8 cellular contexts compared by ENCODE assay signal in genomic region chr2:64987963-64988419, GRCh38. TPM values are rescaled to one million over a fixed set of nuclear protein-coding genes. Genes with fewer than 3 reads are reported as not detected.
DNase-seq lines count a peak whose midpoint lies in the region; ATAC-seq lines count a peak whose summit lies in the region.

No MANE protein-coding gene starts in this region.

- DNase-seq in HT1080 (ENCODE audit: low read depth) (peak; percentile 79), adipocyte (ENCODE audit: low read depth) (no peak), NCI-H187 (lab: John Stamatoyannopoulos, UW) (no peak), kidney tubule cell (ENCODE audit: low spot score) (no peak)

- peak overlapping the region; percentile 83 for H3K9ac ChIP-seq in BLaER1
- H3K9ac ChIP-seq in adipocyte (ENCODE audit: low read length): peak overlapping the region; percentile 91
- peak overlapping the region; percentile 73; the same call in 1 of the 2 replicates for H3K9ac ChIP-seq in iPS-20b (ENCODE audit: low read depth, low read length)
- peak overlapping the region; percentile 44 to 77 (median 71) for H3K9ac ChIP-seq in subcutaneous abdominal adipose tissue (ENCODE audit: low read length in 5 of 5)

- peak overlapping the region; percentile 95 for H3K27ac ChIP-seq in BLaER1
- H3K27ac ChIP-seq in iPS-20b (ENCODE audit: low read length): no peak overlapping the region
- H3K27ac ChIP-seq in subcutaneous abdominal adipose tissue (ENCODE audit: low read depth, low read length): peak overlapping the region; percentile 84

- no peaks in the 10 kb centered on the region for H3K9me3 ChIP-seq in BLaER1
- no peaks in the 10 kb centered on the region for H3K9me3 ChIP-seq in adipocyte (ENCODE audit: control insufficient read depth, low read length)
- no peaks in the 10 kb centered on the region for H3K9me3 ChIP-seq in iPS-20b (ENCODE audit: insufficient read depth, low read depth, low read length)
- H3K9me3 ChIP-seq in subcutaneous abdominal adipose tissue (ENCODE audit: control insufficient read depth in 5 of 5, low read length in 5 of 5): no peaks in the 10 kb centered on the region

- peaks cover 26% of the 10 kb centered on the region; the same call in 1 of the 2 replicates for H4K20me1 ChIP-seq in BLaER1

- H3K4me3 ChIP-seq in BLaER1: peak overlapping the region; percentile 81
- H3K4me3 ChIP-seq in adipocyte (ENCODE audit: low read length): peak overlapping the region; percentile 90
- H3K4me3 ChIP-seq in iPS-20b (ENCODE audit: low read length): peak overlapping the region; percentile 80
- H3K4me3 ChIP-seq in subcutaneous abdominal adipose tissue (ENCODE audit: low read depth in 1 of 5, low read length in 5 of 5): peak overlapping the region; percentile 76 to 84 (median 79)

- H3K4me1 ChIP-seq in BLaER1 (peaks cover 39% of the 10 kb centered on the region), adipocyte (ENCODE audit: control insufficient read depth, insufficient read depth, low read length) (peaks cover 20% of the 10 kb centered on the region), iPS-20b (ENCODE audit: insufficient read depth, low read length) (no peaks in the 10 kb centered on the region; the same call in 1 of the 2 replicates), subcutaneous abdominal adipose tissue (ENCODE audit: control insufficient read depth in 5 of 5, insufficient read depth in 5 of 5, low read length in 5 of 5) (peaks cover 0 to 28% (median 21%) of the 10 kb centered on the region in 5 donors)

- peaks cover 13% of the 10 kb centered on the region for H3K36me3 ChIP-seq in BLaER1
- H3K36me3 ChIP-seq in adipocyte (ENCODE audit: control insufficient read depth, insufficient read depth, low read length, severe bottlenecking): no peaks in the 10 kb centered on the region
- no peaks in the 10 kb centered on the region for H3K36me3 ChIP-seq in iPS-20b (ENCODE audit: insufficient read depth, low read depth, low read length)
- H3K36me3 ChIP-seq in subcutaneous abdominal adipose tissue (ENCODE audit: control insufficient read depth in 5 of 5, insufficient read depth in 5 of 5, low read length in 5 of 5): no peaks in the 10 kb centered on the region

- H3K4me2 ChIP-seq in BLaER1: peak overlapping the region; percentile 96

- H3K27me3 ChIP-seq in BLaER1 (no peaks in the 10 kb centered on the region), adipocyte (replicated peaks; ENCODE audit: control insufficient read depth, insufficient read depth, low read length) (no peaks in the 10 kb centered on the region), iPS-20b (ENCODE audit: insufficient read depth, low read length) (peaks cover 76% of the 10 kb centered on the region), subcutaneous abdominal adipose tissue (ENCODE audit: control insufficient read depth in 5 of 5, insufficient read depth in 4 of 5, low read length in 5 of 5) (no peaks in the 10 kb centered on the region)

- ATAC-seq in HG02798 (IDR thresholded peaks at IDR 0.05; ENCODE audit: poor library complexity, unreplicated experiment): no peak

RNA-seq across cellular contexts. Expression of gene SLC1A4, which starts 1.2 kb away (rescaled TPM):
- total RNA-seq in HT1080 (2014; rRNA removed; shearing (Covaris generic)): 8.3 and 10.1 TPM in 2 replicates
- polyA plus RNA-seq in HT1080 (2015; cell fraction: cytosol; rRNA removed): 11.2 and 13.6 TPM in 2 replicates
- polyA plus RNA-seq in HT1080 (2015; cell fraction: nucleus; rRNA removed): 30.9 and 32.0 TPM in 2 replicates
